8 cellular contexts compared by ENCODE assay signal in the genomic region with DNA sequence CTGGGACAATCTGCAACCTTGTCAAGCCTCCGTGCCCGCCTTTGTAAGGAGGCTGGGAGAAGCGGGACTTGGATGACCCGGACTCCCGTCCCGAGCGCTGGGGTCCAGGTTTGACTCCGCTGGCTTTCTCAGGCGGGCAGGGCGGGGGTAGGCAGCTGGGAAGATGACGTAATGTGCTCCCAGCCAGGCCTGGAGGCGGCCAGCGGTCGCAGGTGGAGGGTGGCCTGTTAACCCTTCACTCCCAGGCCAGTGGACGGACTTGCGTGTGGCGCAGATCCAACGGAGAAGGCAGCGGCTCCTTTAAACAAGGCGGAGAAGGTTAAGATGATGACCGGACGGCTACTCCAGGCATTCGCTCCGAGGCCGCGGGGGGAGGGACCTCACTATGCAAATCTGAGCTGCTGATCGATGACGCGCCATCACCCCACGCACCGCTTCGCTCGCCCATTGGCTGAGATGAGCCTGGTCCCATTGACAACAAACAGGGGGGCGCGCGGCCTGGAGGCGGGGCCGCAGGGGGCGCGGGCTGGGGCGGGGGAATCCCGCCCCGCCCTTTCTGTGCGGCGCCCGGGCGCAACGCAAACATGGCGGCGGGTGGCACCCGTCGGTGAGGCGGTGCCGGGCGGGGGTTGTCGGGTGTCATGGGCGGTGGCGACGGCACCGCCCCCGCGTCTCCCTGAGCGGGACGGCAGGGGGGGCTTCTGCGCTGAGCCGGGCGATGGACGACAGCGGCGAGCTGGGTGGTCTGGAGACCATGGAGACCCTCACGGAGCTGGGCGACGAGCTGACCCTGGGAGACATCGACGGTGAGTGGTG. TPM values are rescaled to one million over a fixed set of nuclear protein-coding genes. Genes with fewer than 3 reads are reported as not detected.
DNase-seq lines count a peak whose midpoint lies in the region; ATAC-seq, FAIRE-seq and TF ChIP-seq lines count a peak whose summit lies in the region.

Gene SREBF2, plus strand, starts transcription at position 553 of the 816 bp plus-strand sequence. Its CDS starts 166 bp downstream, at position 719.

- peak within 1 kb of the TSS; percentile 41 for H2BK120ac ChIP-seq in H1 (replicated peaks; ENCODE audit: low read depth, low read length)

- intact Hi-C loops in Caco-2 (cut with micrococcal nuclease; ENCODE audit: unreplicated experiment): loop anchor here (1.0 kb wide), 1 partner anchor 14 kb away; no protein-coding TSS in a partner anchor

- H4K20me1 ChIP-seq in H1 (replicated peaks in 1 of 2; ENCODE audit: control insufficient read depth in 1 of 2, insufficient read depth in 2 of 2, low read length in 2 of 2): peaks cover 0 to 5% of the 10 kb centered on the region in 2 experiments

- H3K79me2 ChIP-seq in H1 (ENCODE audit: control insufficient read depth in 1 of 2, insufficient read depth in 2 of 2, low read length in 2 of 2): peaks cover 20 to 39% of the 10 kb centered on the region in 2 experiments

- peaks cover 9% of the 10 kb centered on the region; the same call in 1 of the 2 replicates for H3K79me1 ChIP-seq in H1 (ENCODE audit: low read depth, low read length)

- peak within 1 kb of the TSS; percentile 98 for H3K4me3 Mint-ChIP-seq in Caco-2 (ENCODE audit: unreplicated experiment)
- peak within 1 kb of the TSS; percentile 93 for H3K4me3 Mint-ChIP-seq in memory B cell

- peak within 1 kb of the TSS; percentile 31; the same call in 1 of the 2 replicates for H2AK5ac ChIP-seq in H1 (ENCODE audit: low read depth, low read length)

- H4K8ac ChIP-seq in H1 (ENCODE audit: extremely low read depth, insufficient read depth, low read length): peak within 1 kb of the TSS; percentile 97

- H3K18ac ChIP-seq in H1 (ENCODE audit: extremely low read depth, low read length): peak within 1 kb of the TSS; percentile 94

- H2AFZ ChIP-seq in H1 (ENCODE audit: low read length): no peak within 1 kb of the TSS

- peak within 1 kb of the TSS; percentile 87 for H4K5ac ChIP-seq in H1 (ENCODE audit: insufficient read length, low read depth, low read length)

- H3K23me2 ChIP-seq in H1 (ENCODE audit: low read depth, low read length): peaks cover 5% of the 10 kb centered on the region

- H3K27ac ChIP-seq in H1 (ENCODE audit: low read depth, low read length): peak within 1 kb of the TSS; percentile 91

- DNase-seq in Caco-2: peak; percentile 99 to 100
- DNase-seq in HTR-8/SVneo (ENCODE audit: insufficient read length, low spot score): peak; percentile 98
- peak; percentile 99 for DNase-seq in NOMO-1 treated with dmso at 0.1 percent for 144 hours (lab: John Stamatoyannopoulos, UW; ENCODE audit: unreplicated experiment)
- peak; percentile 93 to 98 (median 97) for DNase-seq in activated CD8-positive, alpha-beta memory T cell treated with anti-CD3 and anti-CD28 coated beads for 48 hours (ENCODE audit: low read depth in 2 of 3, low spot score in 2 of 3)
- peak; percentile 97 to 100 for DNase-seq in H1 (ENCODE audit: low read depth in 1 of 2, low spot score in 2 of 2)
- DNase-seq in memory B cell (ENCODE audit: low spot score in 2 of 2): peak; percentile 90 to 97
- DNase-seq in stimulated activated CD8-positive, alpha-beta memory T cell treated with anti-CD3 and anti-CD28 coated beads, Interleukin-12 subunit alpha, Interleukin-12 subunit beta, amount 100 ng/mL, for 24 hours (ENCODE audit: extremely low read depth): peak; percentile 99

- peak within 1 kb of the TSS; percentile 67; the same call in 1 of the 2 replicates for H2BK20ac ChIP-seq in H1 (ENCODE audit: low read length)

- H3K4me1 Mint-ChIP-seq in Caco-2 (ENCODE audit: low read depth, unreplicated experiment) (peaks cover 14% of the 10 kb centered on the region), memory B cell (peaks cover 25% of the 10 kb centered on the region)

- H3K4me2 ChIP-seq in H1 (ENCODE audit: insufficient read depth in 1 of 2, low read depth in 2 of 2, low read length in 2 of 2): peak within 1 kb of the TSS; percentile 75 to 78

- POLR2A ChIA-PET in Caco-2 (lab: Charles Lee) (interaction anchor here (0.5 to 2.9 kb wide), 13 partner anchors 9 to 243 kb away, joined by 3 to 22 read pairs (median 7); partner anchors contain the start of genes CCDC134, CENPM and PMM1), H1 (lab: Charles Lee; ENCODE audit: partially characterized antibody) (interaction anchor here (0.6 to 8.5 kb wide), 15 partner anchors 11 to 782 kb away, joined by 3 to 85 read pairs (median 4); partner anchors contain the start of genes CCDC134, DESI1, POLDIP3 and XRCC6)

- H3K9me3 ChIP-seq in Caco-2 (no peaks in the 10 kb centered on the region), H1 (ENCODE audit: insufficient read depth in 2 of 2, low read depth in 1 of 2, low read length in 1 of 2) (no peaks in the 10 kb centered on the region)

- H3K4me1 ChIP-seq in Caco-2 (peaks cover 11% of the 10 kb centered on the region), H1 (replicated peaks in 1 of 4; ENCODE audit: control insufficient read depth in 3 of 4, insufficient read depth in 4 of 4, low read length in 3 of 4) (peaks cover 0 to 5% (median 1%) of the 10 kb centered on the region in 4 experiments; a peak in 3 of 7 replicates)

- H3K9me3 Mint-ChIP-seq in Caco-2 (ENCODE audit: unreplicated experiment) (no peaks in the 10 kb centered on the region), memory B cell (no peaks in the 10 kb centered on the region)

- no peaks in the 10 kb centered on the region for H3K27me3 Mint-ChIP-seq in Caco-2 (ENCODE audit: insufficient read depth, unreplicated experiment)
- no peaks in the 10 kb centered on the region for H3K27me3 Mint-ChIP-seq in memory B cell

- CTCF ChIA-PET in Caco-2 (lab: Charles Lee) (interaction anchor here (0.5 to 1.4 kb wide), 9 partner anchors 10 to 136 kb away, joined by 3 to 6 read pairs (median 4); partner anchors contain the start of gene CENPM), H1 (lab: Charles Lee; ENCODE audit: partially characterized antibody) (interaction anchor here (1.0 to 6.0 kb wide), 8 partner anchors 10 to 135 kb away, joined by 3 to 27 read pairs (median 4); partner anchors contain the start of gene MEI1)

- peak; percentile 98 for FAIRE-seq in HTR-8/SVneo (lab: Jason Lieb, UNC)
- FAIRE-seq in H1 (lab: Jason Lieb, UNC): peak; percentile 57

- peaks cover 40% of the 10 kb centered on the region for H3K36me3 Mint-ChIP-seq in Caco-2 (ENCODE audit: insufficient read depth, unreplicated experiment)
- peaks cover 12% of the 10 kb centered on the region for H3K36me3 Mint-ChIP-seq in memory B cell

- WGBS in H1 (ENCODE audit: extremely low coverage in 1 of 2, insufficient coverage in 1 of 2, insufficient read length in 1 of 2, insufficient replicate concordance in 2 of 2, low coverage in 1 of 2, low lambda C conversion rate in 2 of 2, missing lambda C conversion rate in 1 of 2), 2 experiments: 0% methylated on average over 50 of the region's 75 CpGs; no CpG with 5 or more reads in 1 of the 2 experiments

- TF ChIP-seq EP300 in H1 (IDR thresholded peaks at IDR 0.05; ENCODE audit: borderline replicate concordance in 1 of 2, low read depth in 2 of 2, low read length in 2 of 2): peak in 1 of 2 experiments; percentile 83; a peak in 1 of 3 replicates

- H2BK5ac ChIP-seq in H1 (ENCODE audit: low read depth, low read length): peak within 1 kb of the TSS; percentile 97

- peak within 1 kb of the TSS; percentile 94 for H3K4me3 ChIP-seq in Caco-2 (ENCODE audit: low read depth, low read length)
- H3K4me3 ChIP-seq in H1 (ENCODE audit: extremely low read depth in 1 of 4, insufficient read depth in 2 of 4, low read depth in 3 of 4, low read length in 4 of 4): peak within 1 kb of the TSS; percentile 76 to 87 (median 85)

- H3K27me3 ChIP-seq in Caco-2 (replicated peaks; ENCODE audit: control insufficient read depth, insufficient read depth, low read length) (no peaks in the 10 kb centered on the region), H1 (replicated peaks in 1 of 4; ENCODE audit: control insufficient read depth in 3 of 4, extremely low read depth in 1 of 4, insufficient read depth in 3 of 4, low read length in 3 of 4) (no peaks in the 10 kb centered on the region)

- ATAC-seq in GM21367 (IDR thresholded peaks at IDR 0.05; ENCODE audit: unreplicated experiment) (peak; percentile 72), memory B cell (ENCODE audit: low read depth) (peak; percentile 87)

- peak within 1 kb of the TSS; percentile 76 to 97 (median 84) for H3K9ac ChIP-seq in H1 (replicated peaks in 1 of 4; ENCODE audit: extremely low read depth in 1 of 4, low read depth in 3 of 4, low read length in 3 of 4)

- H3K23ac ChIP-seq in H1 (ENCODE audit: insufficient read length): no peak within 1 kb of the TSS

- no peak within 1 kb of the TSS for H2BK15ac ChIP-seq in H1 (ENCODE audit: low read length)

- H3K27ac Mint-ChIP-seq in Caco-2 (ENCODE audit: unreplicated experiment): peak within 1 kb of the TSS; percentile 95
- H3K27ac Mint-ChIP-seq in memory B cell: peak within 1 kb of the TSS; percentile 99

- peak; percentile 78 to 85 for TF ChIP-seq POLR2A in H1 (IDR thresholded peaks at IDR 0.05; ENCODE audit: control extremely low read depth in 1 of 2, low read depth in 2 of 2, low read length in 2 of 2)

- BruUV-seq in Caco-2 (replicated peaks; lab: Mats Ljungman, UMichigan): no TSS peak

- TF ChIP-seq RAD21 in H1 (IDR thresholded peaks at IDR 0.05 in 1 of 2, conservative IDR thresholded peaks at IDR 0.05 in 1 of 2; ENCODE audit: low read depth in 2 of 2, low read length in 2 of 2): no peak

- H3K56ac ChIP-seq in H1 (replicated peaks; ENCODE audit: insufficient read length, low read depth, low read length): peak within 1 kb of the TSS; percentile 96

- peak within 1 kb of the TSS; percentile 64 for H3K4ac ChIP-seq in H1 (replicated peaks; ENCODE audit: insufficient read length, low read depth, low read length)

- peak within 1 kb of the TSS; percentile 97 for H4K91ac ChIP-seq in H1 (replicated peaks; ENCODE audit: insufficient read length, low read length)

- TF ChIP-seq CTCF in Caco-2 (IDR thresholded peaks at IDR 0.05; ENCODE audit: insufficient read depth in 1 of 2, low read depth in 1 of 2, low read length in 1 of 2, severe bottlenecking in 1 of 2, unreplicated experiment in 1 of 2) (no peak), H1 (IDR thresholded peaks at IDR 0.05; ENCODE audit: control extremely low read depth in 1 of 3, insufficient read depth in 1 of 3, low read depth in 1 of 3, low read length in 3 of 3) (no peak)

- H3K36me3 ChIP-seq in Caco-2 (ENCODE audit: control insufficient read depth, insufficient read depth, low read length) (peaks cover 2% of the 10 kb centered on the region), H1 (ENCODE audit: control insufficient read depth in 2 of 4, insufficient read depth in 4 of 4, low read length in 3 of 4) (peaks cover 5 to 17% (median 14%) of the 10 kb centered on the region in 4 experiments; a peak in 7 of 8 replicates)

- peak within 1 kb of the TSS; percentile 86 for H2BK12ac ChIP-seq in H1 (ENCODE audit: low read depth, low read length)

- no peak within 1 kb of the TSS for H3K14ac ChIP-seq in H1 (ENCODE audit: insufficient read length)

RNA-seq across cellular contexts. Expression of gene SREBF2, which starts in this region (rescaled TPM):
- total RNA-seq in Caco-2 (2022): 134 and 150 TPM in 2 replicates
- 144 TPM in 2 replicates for total RNA-seq in H1 (2021; fragmentation: NEBNext Ultra II Directional; extraction: Animal tissue kit (Norgen Biotek cat#: 25700))
- polyA plus RNA-seq in H1 (2011; rRNA removed): 125 and 183 TPM in 2 replicates
- polyA plus RNA-seq in H1 (2011; cell fraction: cytosol; rRNA removed): 138 TPM
- polyA plus RNA-seq in H1 (2011; cell fraction: nucleus; rRNA removed): 287 TPM
- polyA plus RNA-seq in H1 (2012, experiment 1 of 2): 122 to 145 TPM (median 141 TPM) in 4 replicates
- 112 TPM for polyA plus RNA-seq in H1 (2012, experiment 2 of 2)
- 141 TPM for polyA plus RNA-seq in H1 (2013, experiment 1 of 2)
- 161 TPM for polyA plus RNA-seq in H1 (2013, experiment 2 of 2)
- 167 and 170 TPM in 2 replicates for polyA minus RNA-seq in H1 (2011; rRNA and poly(A)+ RNA removed)
- 123 TPM for polyA minus RNA-seq in H1 (2011; cell fraction: cytosol; rRNA and poly(A)+ RNA removed)
- 113 TPM for polyA minus RNA-seq in H1 (2011; cell fraction: nucleus; rRNA and poly(A)+ RNA removed)

Comparison
In these comparisons a context has a peak if more than half of its experiments do, and no peak if none do; other contexts are left out.
1. Peak in every context shown above with its lines: DNase-seq, ATAC-seq, H3K4me3 ChIP-seq and H3K27ac ChIP-seq.